ENCODE assay signal across 17 cellular contexts in the genomic region with DNA sequence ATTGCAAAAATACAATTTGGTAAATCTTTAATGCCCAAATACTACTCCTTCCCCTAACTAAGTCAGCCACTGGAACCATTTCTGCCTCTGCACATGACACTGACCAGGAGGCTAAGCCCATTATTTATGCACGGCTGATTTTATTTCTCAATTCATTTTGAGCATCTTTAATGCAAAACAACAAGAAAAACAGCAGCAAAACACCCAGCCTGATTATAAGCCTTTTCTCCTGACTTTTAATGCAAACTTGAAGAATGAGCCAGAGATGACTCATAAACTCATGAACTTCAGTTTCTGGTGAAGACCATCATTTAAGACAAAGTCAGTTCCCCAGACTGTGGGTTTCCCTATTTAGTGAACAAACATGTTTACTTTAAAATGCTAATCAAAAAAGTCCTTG. TPM values are rescaled to one million over a fixed set of nuclear protein-coding genes. Genes with fewer than 3 reads are reported as not detected.
A peak's percentile ranks its signal among the peaks of the same experiment; 100 is the strongest.
DNase-seq lines count a peak whose midpoint lies in the region; ATAC-seq and TF ChIP-seq lines count a peak whose summit lies in the region.
"Had no signal": no experiment of that assay in that cellular context is flagged by ENCODE, and none has a peak within 500 bp of the region (broad histone marks: within the 10 kb centered on the region; RNA-seq: fewer than 3 reads in every experiment).

No MANE protein-coding gene starts in this region.

- H3K4me3 ChIP-seq in fibroblast of villous mesenchyme (ENCODE audit: low read depth, low read length) = no peak overlapping the region
- H3K4me3 ChIP-seq: coronary artery, SJSA1 had no signal

- TF ChIP-seq CTCF in fibroblast of villous mesenchyme (IDR thresholded peaks at IDR 0.05; ENCODE audit: insufficient read depth, low read depth, low read length) = no peak

- DNase-seq in A172 (ENCODE audit: low spot score) (peak; percentile 62), HCEC 1CT (peak; percentile 69), RPMI7951 (ENCODE audit: low read depth) (peak; percentile 76), fibroblast of villous mesenchyme (ENCODE audit: low read depth) (peak; percentile 84), RPMI8226 (no peak), NCI-H1436 (lab: John Stamatoyannopoulos, UW) (no peak)
- DNase-seq in stimulated activated CD4-positive, alpha-beta T cell treated with anti-CD3 and anti-CD28 coated beads, Interleukin-4, amount 100 ng/mL, for 1 hour = no peak
- DNase-seq: activated CD4-positive, alpha-beta T cell treated with anti-CD3 and anti-CD28 coated beads for 1 hour; activated effector memory CD4-positive, alpha-beta T cell treated with Interleukin-2 at 50 U/mL for 16 hours; Karpas-422; natural killer cell; NCI-H446; stimulated activated CD4-positive, alpha-beta T cell treated with anti-CD3 and anti-CD28 coated beads, Interleukin-15, amount 100 ng/mL, for 24 hours; stimulated activated naive CD8-positive, alpha-beta T cell treated with anti-CD3 and anti-CD28 coated beads, Interleukin-15, amount 100 ng/mL, for 72 hours had no signal

- ATAC-seq in HG02970 (IDR thresholded peaks at IDR 0.05; ENCODE audit: low FRiP score, unreplicated experiment) = no peak
- ATAC-seq: natural killer cell; stimulated activated naive CD8-positive, alpha-beta T cell treated with anti-CD3 and anti-CD28 coated beads, Interleukin-15, amount 100 ng/mL, for 72 hours had no signal

RNA-seq across cellular contexts. Expression of a gene that starts 51.6 kb away (rescaled TPM):
- total RNA-seq in A172 (2014; rRNA removed; shearing (Covaris generic)) = 0.05 and 0.21 TPM in 2 replicates
- total RNA-seq in RPMI7951 (2014; rRNA removed; shearing (Covaris generic)) = 1.1 and 1.5 TPM in 2 replicates
- total RNA-seq in fibroblast of villous mesenchyme = not detected in 2 replicates
- total RNA-seq: SJSA1 had no signal

RNA-seq across cellular contexts. Expression of a gene that starts 51.8 kb away (rescaled TPM):
- 0.07 TPM in 1 of 2 replicates, not detected in the other for total RNA-seq in A172 (2014; rRNA removed; shearing (Covaris generic))
- under 0.01 TPM in 1 of 2 replicates, not detected in the other for total RNA-seq in RPMI7951 (2014; rRNA removed; shearing (Covaris generic))
- under 0.01 TPM in 2 replicates for total RNA-seq in fibroblast of villous mesenchyme

Comparison
In these comparisons a context has a peak if more than half of its experiments do, and no peak if none do; other contexts are left out.
1. DNase-seq: peak in A172 (single experiment), HCEC 1CT (single experiment), RPMI7951 (single experiment) and fibroblast of villous mesenchyme (single experiment); none in RPMI8226 (single experiment), NCI-H1436 (single experiment) and stimulated activated CD4-positive, alpha-beta T cell treated with anti-CD3 and anti-CD28 coated beads, Interleukin-4, amount 100 ng/mL, for 1 hour (single experiment).